Comparison of ENCODE assay signal across 2 cellular contexts in genomic region chr19:6690160-6690885, GRCh38.
TF ChIP-seq lines count a peak whose summit lies in the region.

No MANE protein-coding gene starts in this region.

TF ChIP-seq in HCT116, 20 proteins besides CTCF, POLR2A, EP300 and RAD21:
- TF ChIP-seq FOSL1 (IDR thresholded peaks at IDR 0.05; ENCODE audit: low read depth) (no peak), JUND (IDR thresholded peaks at IDR 0.05) (no peak), CBX3 (IDR thresholded peaks at IDR 0.05; ENCODE audit: low read depth) (no peak), SRF (IDR thresholded peaks at IDR 0.05; ENCODE audit: low read depth) (no peak), ZFX (IDR thresholded peaks at IDR 0.05) (no peak), SIN3A (IDR thresholded peaks at IDR 0.05; ENCODE audit: low read depth) (no peak), YY1 (IDR thresholded peaks at IDR 0.05; ENCODE audit: extremely low read depth, insufficient replicate concordance, low read depth, low read length) (no peak), EZH2 (IDR thresholded peaks at IDR 0.05) (no peak), ZNF274 (IDR thresholded peaks at IDR 0.05; ENCODE audit: low read depth, low read length) (no peak), EZH2phosphoT487 (IDR thresholded peaks at IDR 0.05; ENCODE audit: borderline replicate concordance) (no peak), POLR2AphosphoS5 (IDR thresholded peaks at IDR 0.05; ENCODE audit: low read depth, low read length) (no peak), CEBPB (IDR thresholded peaks at IDR 0.05; ENCODE audit: low read depth) (no peak), SP1 (IDR thresholded peaks at IDR 0.05; ENCODE audit: low read depth) (no peak), ELF1 (IDR thresholded peaks at IDR 0.05; ENCODE audit: borderline replicate concordance, low read depth) (no peak), TCF7L2 (IDR thresholded peaks at IDR 0.05; ENCODE audit: borderline replicate concordance, extremely low read depth, insufficient read depth, insufficient read length) (no peak), EGR1 (IDR thresholded peaks at IDR 0.05; ENCODE audit: low read depth) (no peak)
- TF ChIP-seq, protein P1, sequence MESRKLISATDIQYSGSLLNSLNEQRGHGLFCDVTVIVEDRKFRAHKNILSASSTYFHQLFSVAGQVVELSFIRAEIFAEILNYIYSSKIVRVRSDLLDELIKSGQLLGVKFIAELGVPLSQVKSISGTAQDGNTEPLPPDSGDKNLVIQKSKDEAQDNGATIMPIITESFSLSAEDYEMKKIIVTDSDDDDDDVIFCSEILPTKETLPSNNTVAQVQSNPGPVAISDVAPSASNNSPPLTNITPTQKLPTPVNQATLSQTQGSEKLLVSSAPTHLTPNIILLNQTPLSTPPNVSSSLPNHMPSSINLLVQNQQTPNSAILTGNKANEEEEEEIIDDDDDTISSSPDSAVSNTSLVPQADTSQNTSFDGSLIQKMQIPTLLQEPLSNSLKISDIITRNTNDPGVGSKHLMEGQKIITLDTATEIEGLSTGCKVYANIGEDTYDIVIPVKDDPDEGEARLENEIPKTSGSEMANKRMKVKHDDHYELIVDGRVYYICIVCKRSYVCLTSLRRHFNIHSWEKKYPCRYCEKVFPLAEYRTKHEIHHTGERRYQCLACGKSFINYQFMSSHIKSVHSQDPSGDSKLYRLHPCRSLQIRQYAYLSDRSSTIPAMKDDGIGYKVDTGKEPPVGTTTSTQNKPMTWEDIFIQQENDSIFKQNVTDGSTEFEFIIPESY (IDR thresholded peaks at IDR 0.05; ENCODE audit: extremely low read depth, insufficient replicate concordance, low read length), result no peak
- TF ChIP-seq, protein P2, sequence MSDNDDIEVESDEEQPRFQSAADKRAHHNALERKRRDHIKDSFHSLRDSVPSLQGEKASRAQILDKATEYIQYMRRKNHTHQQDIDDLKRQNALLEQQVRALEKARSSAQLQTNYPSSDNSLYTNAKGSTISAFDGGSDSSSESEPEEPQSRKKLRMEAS (IDR thresholded peaks at IDR 0.05), result no peak
- TF ChIP-seq, protein P3, sequence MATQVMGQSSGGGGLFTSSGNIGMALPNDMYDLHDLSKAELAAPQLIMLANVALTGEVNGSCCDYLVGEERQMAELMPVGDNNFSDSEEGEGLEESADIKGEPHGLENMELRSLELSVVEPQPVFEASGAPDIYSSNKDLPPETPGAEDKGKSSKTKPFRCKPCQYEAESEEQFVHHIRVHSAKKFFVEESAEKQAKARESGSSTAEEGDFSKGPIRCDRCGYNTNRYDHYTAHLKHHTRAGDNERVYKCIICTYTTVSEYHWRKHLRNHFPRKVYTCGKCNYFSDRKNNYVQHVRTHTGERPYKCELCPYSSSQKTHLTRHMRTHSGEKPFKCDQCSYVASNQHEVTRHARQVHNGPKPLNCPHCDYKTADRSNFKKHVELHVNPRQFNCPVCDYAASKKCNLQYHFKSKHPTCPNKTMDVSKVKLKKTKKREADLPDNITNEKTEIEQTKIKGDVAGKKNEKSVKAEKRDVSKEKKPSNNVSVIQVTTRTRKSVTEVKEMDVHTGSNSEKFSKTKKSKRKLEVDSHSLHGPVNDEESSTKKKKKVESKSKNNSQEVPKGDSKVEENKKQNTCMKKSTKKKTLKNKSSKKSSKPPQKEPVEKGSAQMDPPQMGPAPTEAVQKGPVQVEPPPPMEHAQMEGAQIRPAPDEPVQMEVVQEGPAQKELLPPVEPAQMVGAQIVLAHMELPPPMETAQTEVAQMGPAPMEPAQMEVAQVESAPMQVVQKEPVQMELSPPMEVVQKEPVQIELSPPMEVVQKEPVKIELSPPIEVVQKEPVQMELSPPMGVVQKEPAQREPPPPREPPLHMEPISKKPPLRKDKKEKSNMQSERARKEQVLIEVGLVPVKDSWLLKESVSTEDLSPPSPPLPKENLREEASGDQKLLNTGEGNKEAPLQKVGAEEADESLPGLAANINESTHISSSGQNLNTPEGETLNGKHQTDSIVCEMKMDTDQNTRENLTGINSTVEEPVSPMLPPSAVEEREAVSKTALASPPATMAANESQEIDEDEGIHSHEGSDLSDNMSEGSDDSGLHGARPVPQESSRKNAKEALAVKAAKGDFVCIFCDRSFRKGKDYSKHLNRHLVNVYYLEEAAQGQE (IDR thresholded peaks at IDR 0.05; ENCODE audit: low read depth), result no peak
- TF ChIP-seq, protein P4, sequence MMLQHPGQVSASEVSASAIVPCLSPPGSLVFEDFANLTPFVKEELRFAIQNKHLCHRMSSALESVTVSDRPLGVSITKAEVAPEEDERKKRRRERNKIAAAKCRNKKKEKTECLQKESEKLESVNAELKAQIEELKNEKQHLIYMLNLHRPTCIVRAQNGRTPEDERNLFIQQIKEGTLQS (IDR thresholded peaks at IDR 0.05), result no peak

TF ChIP-seq in HepG2, 621 proteins besides CTCF, POLR2A, EP300 and RAD21 (continues in another document):
- TF ChIP-seq PTBP1 (IDR thresholded peaks at IDR 0.05; ENCODE audit: low read depth, low read length, poor library complexity, severe bottlenecking), result no peak
- TF ChIP-seq MXD4 (CRISPR knock-in tag; IDR thresholded peaks at IDR 0.05), result no peak
- TF ChIP-seq ZNF746 (CRISPR knock-in tag; IDR thresholded peaks at IDR 0.05), result no peak
- TF ChIP-seq ZNF124 (CRISPR knock-in tag; IDR thresholded peaks at IDR 0.05), result no peak
- TF ChIP-seq ZNF672 (CRISPR knock-in tag; IDR thresholded peaks at IDR 0.05), result no peak
- TF ChIP-seq, protein P5, sequence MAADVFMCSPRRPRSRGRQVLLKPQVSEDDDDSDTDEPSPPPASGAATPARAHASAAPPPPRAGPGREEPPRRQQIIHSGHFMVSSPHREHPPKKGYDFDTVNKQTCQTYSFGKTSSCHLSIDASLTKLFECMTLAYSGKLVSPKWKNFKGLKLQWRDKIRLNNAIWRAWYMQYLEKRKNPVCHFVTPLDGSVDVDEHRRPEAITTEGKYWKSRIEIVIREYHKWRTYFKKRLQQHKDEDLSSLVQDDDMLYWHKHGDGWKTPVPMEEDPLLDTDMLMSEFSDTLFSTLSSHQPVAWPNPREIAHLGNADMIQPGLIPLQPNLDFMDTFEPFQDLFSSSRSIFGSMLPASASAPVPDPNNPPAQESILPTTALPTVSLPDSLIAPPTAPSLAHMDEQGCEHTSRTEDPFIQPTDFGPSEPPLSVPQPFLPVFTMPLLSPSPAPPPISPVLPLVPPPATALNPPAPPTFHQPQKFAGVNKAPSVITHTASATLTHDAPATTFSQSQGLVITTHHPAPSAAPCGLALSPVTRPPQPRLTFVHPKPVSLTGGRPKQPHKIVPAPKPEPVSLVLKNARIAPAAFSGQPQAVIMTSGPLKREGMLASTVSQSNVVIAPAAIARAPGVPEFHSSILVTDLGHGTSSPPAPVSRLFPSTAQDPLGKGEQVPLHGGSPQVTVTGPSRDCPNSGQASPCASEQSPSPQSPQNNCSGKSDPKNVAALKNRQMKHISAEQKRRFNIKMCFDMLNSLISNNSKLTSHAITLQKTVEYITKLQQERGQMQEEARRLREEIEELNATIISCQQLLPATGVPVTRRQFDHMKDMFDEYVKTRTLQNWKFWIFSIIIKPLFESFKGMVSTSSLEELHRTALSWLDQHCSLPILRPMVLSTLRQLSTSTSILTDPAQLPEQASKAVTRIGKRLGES (CRISPR knock-in tag; IDR thresholded peaks at IDR 0.05; ENCODE audit: borderline replicate concordance), result no peak
- no peak for TF ChIP-seq ZNF792 (CRISPR knock-in tag; IDR thresholded peaks at IDR 0.05)
- no peak for TF ChIP-seq HMGA1 (CRISPR knock-in tag; conservative IDR thresholded peaks at IDR 0.05)
- no peak for TF ChIP-seq PHF8 (CRISPR knock-in tag; IDR thresholded peaks at IDR 0.05)
- TF ChIP-seq DNMT3B (CRISPR knock-in tag; conservative IDR thresholded peaks at IDR 0.05), result no peak
- TF ChIP-seq HNRNPH1 (optimal IDR thresholded peaks at IDR 0.05; ENCODE audit: low read depth, low read length), result no peak
- no peak for TF ChIP-seq FOXK2 (IDR thresholded peaks at IDR 0.05)
- no peak for TF ChIP-seq ZNF350 (CRISPR knock-in tag; IDR thresholded peaks at IDR 0.05; ENCODE audit: borderline replicate concordance, low read depth)
- TF ChIP-seq, protein P6, sequence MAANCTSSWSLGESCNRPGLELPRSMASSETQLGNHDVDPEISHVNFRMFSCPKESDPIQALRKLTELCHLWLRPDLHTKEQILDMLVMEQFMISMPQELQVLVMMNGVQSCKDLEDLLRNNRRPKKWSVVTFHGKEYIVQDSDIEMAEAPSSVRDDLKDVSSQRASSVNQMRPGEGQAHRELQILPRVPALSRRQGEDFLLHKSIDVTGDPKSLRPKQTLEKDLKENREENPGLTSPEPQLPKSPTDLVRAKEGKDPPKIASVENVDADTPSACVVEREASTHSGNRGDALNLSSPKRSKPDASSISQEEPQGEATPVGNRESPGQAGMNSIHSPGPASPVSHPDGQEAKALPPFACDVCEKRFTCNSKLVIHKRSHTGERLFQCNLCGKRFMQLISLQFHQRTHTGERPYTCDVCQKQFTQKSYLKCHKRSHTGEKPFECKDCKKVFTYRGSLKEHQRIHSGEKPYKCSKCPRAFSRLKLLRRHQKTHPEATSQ (CRISPR knock-in tag; IDR thresholded peaks at IDR 0.05; ENCODE audit: borderline replicate concordance), result no peak
- no peak for TF ChIP-seq GPBP1L1 (CRISPR knock-in tag; IDR thresholded peaks at IDR 0.05)
- no peak for TF ChIP-seq ADNP (CRISPR knock-in tag; IDR thresholded peaks at IDR 0.05)
- TF ChIP-seq SATB2 (CRISPR knock-in tag; IDR thresholded peaks at IDR 0.05), result no peak
- TF ChIP-seq ZNF629 (CRISPR knock-in tag; conservative IDR thresholded peaks at IDR 0.05), result peak; percentile 82
- peak; percentile 12; the same call in 1 of the 2 replicates for TF ChIP-seq POLR2G (IDR thresholded peaks at IDR 0.05; ENCODE audit: low read depth, low read length)
- no peak for TF ChIP-seq ZNF343 (CRISPR knock-in tag; IDR thresholded peaks at IDR 0.05)
- TF ChIP-seq CEBPZ (IDR thresholded peaks at IDR 0.05; ENCODE audit: low read length), result no peak
- TF ChIP-seq ZNF296 (CRISPR knock-in tag; conservative IDR thresholded peaks at IDR 0.05), result no peak
- TF ChIP-seq, protein P7, sequence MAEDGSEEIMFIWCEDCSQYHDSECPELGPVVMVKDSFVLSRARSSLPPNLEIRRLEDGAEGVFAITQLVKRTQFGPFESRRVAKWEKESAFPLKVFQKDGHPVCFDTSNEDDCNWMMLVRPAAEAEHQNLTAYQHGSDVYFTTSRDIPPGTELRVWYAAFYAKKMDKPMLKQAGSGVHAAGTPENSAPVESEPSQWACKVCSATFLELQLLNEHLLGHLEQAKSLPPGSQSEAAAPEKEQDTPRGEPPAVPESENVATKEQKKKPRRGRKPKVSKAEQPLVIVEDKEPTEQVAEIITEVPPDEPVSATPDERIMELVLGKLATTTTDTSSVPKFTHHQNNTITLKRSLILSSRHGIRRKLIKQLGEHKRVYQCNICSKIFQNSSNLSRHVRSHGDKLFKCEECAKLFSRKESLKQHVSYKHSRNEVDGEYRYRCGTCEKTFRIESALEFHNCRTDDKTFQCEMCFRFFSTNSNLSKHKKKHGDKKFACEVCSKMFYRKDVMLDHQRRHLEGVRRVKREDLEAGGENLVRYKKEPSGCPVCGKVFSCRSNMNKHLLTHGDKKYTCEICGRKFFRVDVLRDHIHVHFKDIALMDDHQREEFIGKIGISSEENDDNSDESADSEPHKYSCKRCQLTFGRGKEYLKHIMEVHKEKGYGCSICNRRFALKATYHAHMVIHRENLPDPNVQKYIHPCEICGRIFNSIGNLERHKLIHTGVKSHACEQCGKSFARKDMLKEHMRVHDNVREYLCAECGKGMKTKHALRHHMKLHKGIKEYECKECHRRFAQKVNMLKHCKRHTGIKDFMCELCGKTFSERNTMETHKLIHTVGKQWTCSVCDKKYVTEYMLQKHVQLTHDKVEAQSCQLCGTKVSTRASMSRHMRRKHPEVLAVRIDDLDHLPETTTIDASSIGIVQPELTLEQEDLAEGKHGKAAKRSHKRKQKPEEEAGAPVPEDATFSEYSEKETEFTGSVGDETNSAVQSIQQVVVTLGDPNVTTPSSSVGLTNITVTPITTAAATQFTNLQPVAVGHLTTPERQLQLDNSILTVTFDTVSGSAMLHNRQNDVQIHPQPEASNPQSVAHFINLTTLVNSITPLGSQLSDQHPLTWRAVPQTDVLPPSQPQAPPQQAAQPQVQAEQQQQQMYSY (CRISPR knock-in tag; IDR thresholded peaks at IDR 0.05), result no peak
- peak; percentile 95 for TF ChIP-seq RBM22 (optimal IDR thresholded peaks at IDR 0.05; ENCODE audit: low read length)
- 0 out of 2 replicates have a peak, but pooled peaks have one; percentile 24 for TF ChIP-seq POLR2AphosphoS5 (IDR thresholded peaks at IDR 0.05; ENCODE audit: low read depth, low read length)
- no peak for TF ChIP-seq NFKB2 (CRISPR knock-in tag; IDR thresholded peaks at IDR 0.05; ENCODE audit: borderline replicate concordance)
- no peak for TF ChIP-seq HOXA9 (CRISPR knock-in tag; IDR thresholded peaks at IDR 0.05; ENCODE audit: borderline replicate concordance)
- TF ChIP-seq SP140L (CRISPR knock-in tag; IDR thresholded peaks at IDR 0.05; ENCODE audit: borderline replicate concordance), result no peak
- TF ChIP-seq FIP1L1 (IDR thresholded peaks at IDR 0.05; ENCODE audit: borderline replicate concordance, insufficient read depth, low read depth, low read length), result no peak
- TF ChIP-seq NPAS2 (CRISPR knock-in tag; IDR thresholded peaks at IDR 0.05; ENCODE audit: borderline replicate concordance), result no peak
- TF ChIP-seq BHLHE40 (IDR thresholded peaks at IDR 0.05; ENCODE audit: low read length), result no peak
- TF ChIP-seq YEATS2 (CRISPR knock-in tag; IDR thresholded peaks at IDR 0.05; ENCODE audit: borderline replicate concordance), result no peak
- no peak for TF ChIP-seq HDAC6 (IDR thresholded peaks at IDR 0.05; ENCODE audit: low read depth, low read length)
